In the genomic region with DNA sequence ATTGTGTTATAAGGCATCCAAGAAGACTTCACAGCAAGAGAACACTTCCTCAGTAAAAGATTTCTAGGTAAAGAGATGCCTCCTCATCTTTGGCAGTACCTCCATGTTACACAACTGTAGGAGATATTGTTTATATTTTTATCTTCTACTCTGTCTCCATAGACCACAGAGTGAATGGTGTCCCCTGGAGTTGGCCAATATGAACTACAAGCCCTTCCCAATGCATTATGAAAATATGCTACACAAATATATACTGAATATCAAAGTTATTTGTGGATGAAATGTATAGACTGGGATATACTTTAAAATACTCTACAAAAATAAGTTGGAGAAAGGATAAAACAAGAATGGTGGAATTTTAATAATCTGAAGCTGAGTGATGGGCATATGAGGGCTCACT, we compare ENCODE assay signal across 18 cellular contexts.
"Had no signal": no experiment of that assay in that cellular context is flagged by ENCODE, and none has a peak within 500 bp of the region (broad histone marks: within the 10 kb centered on the region; RNA-seq: fewer than 3 reads in every experiment).

No MANE protein-coding gene starts in this region.

- H3K27me3 Mint-ChIP-seq: type B pancreatic cell had no signal

- H3K27ac Mint-ChIP-seq: activated CD8-positive, alpha-beta memory T cell treated with anti-CD3 and anti-CD28 coated beads, Interleukin-2, amount 10 ng/mL, durations not matched to agents 7 days and 5 days; activated naive CD8-positive, alpha-beta T cell treated with anti-CD3 and anti-CD28 coated beads for 36 hours; activated T-cell treated with anti-CD3 and anti-CD28 coated beads, Interleukin-2, amount 50 U/mL, for 24 hours; nephron; type B pancreatic cell had no signal

- H3K27me3 ChIP-seq: ascending aorta, left lung had no signal

- H3K4me1 ChIP-seq: ascending aorta had no signal

- H3K4me1 Mint-ChIP-seq: activated CD8-positive, alpha-beta memory T cell treated with anti-CD3 and anti-CD28 coated beads, Interleukin-2, amount 10 ng/mL, durations not matched to agents 7 days and 5 days; activated naive CD8-positive, alpha-beta T cell treated with anti-CD3 and anti-CD28 coated beads for 36 hours; nephron had no signal

- H3K36me3 ChIP-seq: ascending aorta had no signal

- ATAC-seq: activated CD8-positive, alpha-beta memory T cell treated with anti-CD3 and anti-CD28 coated beads, Interleukin-2, amount 10 ng/mL, durations not matched to agents 7 days and 5 days; left lung had no signal

- H3K27ac ChIP-seq: ascending aorta, epithelial cell of prostate had no signal

- H3K4me3 ChIP-seq: ascending aorta, left lung had no signal

- H3K4me3 Mint-ChIP-seq: activated CD8-positive, alpha-beta memory T cell treated with anti-CD3 and anti-CD28 coated beads, Interleukin-2, amount 10 ng/mL, durations not matched to agents 7 days and 5 days; activated naive CD8-positive, alpha-beta T cell treated with anti-CD3 and anti-CD28 coated beads for 36 hours; activated T-cell treated with anti-CD3 and anti-CD28 coated beads, Interleukin-2, amount 50 U/mL, for 24 hours; nephron; type B pancreatic cell had no signal

- DNase-seq: activated CD4-positive, alpha-beta T cell treated with anti-CD3 and anti-CD28 coated beads, Interleukin-2, amount 50 U/mL, for 1 hour; activated CD8-positive, alpha-beta memory T cell treated with anti-CD3 and anti-CD28 coated beads, Interleukin-2, amount 10 ng/mL, durations not matched to agents 7 days and 5 days; activated effector memory CD4-positive, alpha-beta T cell treated with Interleukin-2 at 50 U/mL for 16 hours; activated naive CD8-positive, alpha-beta T cell treated with anti-CD3 and anti-CD28 coated beads for 36 hours; activated T-cell treated with anti-CD3 and anti-CD28 coated beads, Interleukin-2, amount 50 U/mL, for 24 hours; cortex of kidney; effector CD8-positive, alpha-beta T cell; foreskin melanocyte; head of caudate nucleus; islet precursor cell; left lung; mesenchymal stem cell; stimulated activated CD4-positive, alpha-beta T cell treated with anti-CD3 and anti-CD28 coated beads, Interleukin-2, amount 100 ng/mL, for 48 hours; stimulated activated naive CD4-positive, alpha-beta T cell treated with Interleukin-2 at 50 U/mL for 16 hours had no signal
